ENCODE assay signal across 1 cellular context in genomic region chr16:22764662-22765302, GRCh38.
TF ChIP-seq lines count a peak whose summit lies in the region.

No MANE protein-coding gene starts in this region.

TF ChIP-seq in H1, 55 proteins besides CTCF, POLR2A, EP300 and RAD21 (continued from another document):
- TF ChIP-seq GTF2F1 (IDR thresholded peaks at IDR 0.05; ENCODE audit: borderline replicate concordance, low read depth, low read length) (no peak), EZH2 (IDR thresholded peaks at IDR 0.05; ENCODE audit: low read depth, low read length, severe bottlenecking) (no peak), CREB1 (IDR thresholded peaks at IDR 0.05) (no peak), KDM5A (IDR thresholded peaks at IDR 0.05; ENCODE audit: low read length) (no peak), NANOG (IDR thresholded peaks at IDR 0.05; ENCODE audit: insufficient read depth, low read depth, low read length, poor library complexity, severe bottlenecking) (no peak), ATF3 (IDR thresholded peaks at IDR 0.05; ENCODE audit: insufficient read depth, low read depth, low read length) (no peak), RFX5 (IDR thresholded peaks at IDR 0.05; ENCODE audit: borderline replicate concordance, low read depth, low read length) (no peak), SP2 (IDR thresholded peaks at IDR 0.05; ENCODE audit: low read length) (no peak)
